In genomic region chr9:88447431-88447830, GRCh38 we compare ENCODE assay signal across 1 cellular context.
TF ChIP-seq lines count a peak whose summit lies in the region.

No MANE protein-coding gene starts in this region.

TF ChIP-seq in H1, 55 proteins besides CTCF, POLR2A, EP300 and RAD21:
- TF ChIP-seq NRF1 (IDR thresholded peaks at IDR 0.05; ENCODE audit: low read depth, low read length) = no peak
- TF ChIP-seq CREB1 (IDR thresholded peaks at IDR 0.05) = no peak
- TF ChIP-seq POU5F1 (IDR thresholded peaks at IDR 0.05; ENCODE audit: low read depth, low read length) = no peak
- no peak for TF ChIP-seq SP1 (IDR thresholded peaks at IDR 0.05; ENCODE audit: low read depth, low read length)
- no peak for TF ChIP-seq SIN3A (conservative IDR thresholded peaks at IDR 0.05 in 1 of 2, IDR thresholded peaks at IDR 0.05 in 1 of 2; ENCODE audit: low read depth in 1 of 2, low read length in 2 of 2)
- no peak for TF ChIP-seq EZH2 (IDR thresholded peaks at IDR 0.05; ENCODE audit: low read depth, low read length, severe bottlenecking)
- no peak for TF ChIP-seq KDM4A (IDR thresholded peaks at IDR 0.05; ENCODE audit: low read depth, low read length, severe bottlenecking)
- TF ChIP-seq KDM1A (IDR thresholded peaks at IDR 0.05; ENCODE audit: borderline replicate concordance, low read length) = no peak
- no peak for TF ChIP-seq ATF3 (IDR thresholded peaks at IDR 0.05; ENCODE audit: insufficient read depth, low read depth, low read length)
